ENCODE assay signal across 16 cellular contexts in the genomic region with DNA sequence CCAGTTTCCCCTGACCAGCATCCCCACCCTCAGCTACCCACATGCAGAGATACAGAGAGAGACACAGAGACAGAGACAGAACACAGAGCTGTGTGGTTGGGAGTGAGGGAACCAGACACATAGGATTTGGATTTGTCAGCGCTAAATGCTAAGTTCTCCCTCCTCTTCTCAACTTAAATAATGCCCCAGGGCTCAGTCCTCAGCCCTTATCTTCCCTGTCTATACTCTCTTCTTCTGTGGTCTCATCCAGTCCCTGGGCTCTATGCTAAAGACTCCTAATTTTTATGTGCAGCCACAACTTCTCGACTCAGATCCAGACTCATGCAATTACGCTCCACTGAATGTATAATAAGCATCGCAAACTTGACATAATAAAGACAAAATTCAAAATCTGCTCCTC. TPM values are rescaled to one million over a fixed set of nuclear protein-coding genes. Genes with fewer than 3 reads are reported as not detected.
DNase-seq lines count a peak whose midpoint lies in the region; ATAC-seq and TF ChIP-seq lines count a peak whose summit lies in the region.
"Had no signal": no experiment of that assay in that cellular context is flagged by ENCODE, and none has a peak within 500 bp of the region (broad histone marks: within the 10 kb centered on the region; RNA-seq: fewer than 3 reads in every experiment).

No MANE protein-coding gene starts in this region.

- TF ChIP-seq CTCF in nephron progenitor cell (IDR thresholded peaks at IDR 0.05), result no peak
- TF ChIP-seq CTCF in mucosa of descending colon (IDR thresholded peaks at IDR 0.05), result no peak

- H3K27me3 Mint-ChIP-seq in nephron progenitor cell (ENCODE audit: low read depth, poor library complexity), result peaks cover 5% of the 10 kb centered on the region

- H3K4me3 ChIP-seq in BLaER1 treated with 17β-estradiol and CSF1 and Interleukin-3, amounts not matched to agents 10 nM and 100 nM, result peak overlapping the region in 8 of 10 experiments; percentile 2 to 24 (median 8); a peak in 6 of 20 replicates
- peak overlapping the region; percentile 22; the same call in 1 of the 2 replicates for H3K4me3 ChIP-seq in SK-N-MC
- H3K4me3 ChIP-seq in mucosa of descending colon, result no peak overlapping the region
- H3K4me3 ChIP-seq: GM23248, HAP-1 had no signal

- H3K4me1 ChIP-seq in BLaER1 treated with 17β-estradiol and CSF1 and Interleukin-3, amounts not matched to agents 10 nM and 100 nM, result peaks cover 63 to 92% (median 67%) of the 10 kb centered on the region in 10 experiments
- H3K4me1 ChIP-seq in mucosa of descending colon (ENCODE audit: low read depth), result no peaks in the 10 kb centered on the region
- H3K4me1 ChIP-seq: HAP-1 had no signal

- peak; percentile 59 for DNase-seq in SK-N-MC (ENCODE audit: low read depth, low spot score)
- no peak for DNase-seq in nephron progenitor cell
- no peak for DNase-seq in NCI-H774 (lab: John Stamatoyannopoulos, UW)
- DNase-seq in glomerular visceral epithelial cell (ENCODE audit: extremely low spot score), result no peak
- no peak for DNase-seq in mucosa of descending colon
- DNase-seq: CD4-positive, alpha-beta memory T cell; DMS153; DMS79; GDM1; GM23248 had no signal

- no peak overlapping the region for H3K4me3 Mint-ChIP-seq in nephron progenitor cell
- H3K4me3 Mint-ChIP-seq: B cell; CD4-positive, alpha-beta memory T cell had no signal

- H3K27ac ChIP-seq in BLaER1 treated with 17β-estradiol and CSF1 and Interleukin-3, amounts not matched to agents 10 nM and 100 nM, result peak overlapping the region; percentile 59 to 100 (median 99)
- H3K27ac ChIP-seq in SK-N-MC, result no peak overlapping the region
- H3K27ac ChIP-seq: C4-2B, GM23248 had no signal

- no peak for ATAC-seq in mucosa of descending colon

- H4K20me1 ChIP-seq in BLaER1 treated with 17β-estradiol and CSF1 and Interleukin-3, amounts not matched to agents 10 nM and 100 nM, result no peaks in the 10 kb centered on the region

- H3K9me3 Mint-ChIP-seq in nephron progenitor cell, result peaks cover 46% of the 10 kb centered on the region

- peaks cover 17 to 35% (median 28%) of the 10 kb centered on the region in 11 experiments for H3K9me3 ChIP-seq in BLaER1 treated with 17β-estradiol and CSF1 and Interleukin-3, amounts not matched to agents 10 nM and 100 nM (replicated peaks in 1 of 11)
- no peaks in the 10 kb centered on the region for H3K9me3 ChIP-seq in SK-N-MC (ENCODE audit: low read depth, low read length)
- peaks cover 12% of the 10 kb centered on the region for H3K9me3 ChIP-seq in mucosa of descending colon
- H3K9me3 ChIP-seq: HAP-1 had no signal

- intact Hi-C loops in mucosa of descending colon (cut with DNase I, micrococcal nuclease), result no loop called here

- peaks cover 0 to 22% (median 6%) of the 10 kb centered on the region in 11 experiments; a peak in 10 of 22 replicates for H3K36me3 ChIP-seq in BLaER1 treated with 17β-estradiol and CSF1 and Interleukin-3, amounts not matched to agents 10 nM and 100 nM
- H3K36me3 ChIP-seq in SK-N-MC (ENCODE audit: insufficient read depth, low read length) (no peaks in the 10 kb centered on the region), mucosa of descending colon (ENCODE audit: low read depth) (no peaks in the 10 kb centered on the region)
- H3K36me3 ChIP-seq: HAP-1 had no signal

- no peaks in the 10 kb centered on the region for H3K27me3 ChIP-seq in BLaER1 treated with 17β-estradiol and CSF1 and Interleukin-3, amounts not matched to agents 10 nM and 100 nM

- H3K36me3 Mint-ChIP-seq in nephron progenitor cell (ENCODE audit: low read depth), result peaks cover 63% of the 10 kb centered on the region
- H3K36me3 Mint-ChIP-seq: CD4-positive, alpha-beta memory T cell had no signal

- H3K9ac ChIP-seq in BLaER1 treated with 17β-estradiol and CSF1 and Interleukin-3, amounts not matched to agents 10 nM and 100 nM, result peak overlapping the region; percentile 65 to 83 (median 75); a peak in 21 of 22 replicates
- no peak overlapping the region for H3K9ac ChIP-seq in SK-N-MC (ENCODE audit: insufficient read length)
- H3K9ac ChIP-seq: GM23248 had no signal

- H3K4me2 ChIP-seq in BLaER1 treated with 17β-estradiol and CSF1 and Interleukin-3, amounts not matched to agents 10 nM and 100 nM, result peak overlapping the region; percentile 76 to 94 (median 87)

- H3K4me1 Mint-ChIP-seq in nephron progenitor cell, result peaks cover 70% of the 10 kb centered on the region
- H3K4me1 Mint-ChIP-seq: B cell; CD4-positive, alpha-beta memory T cell had no signal

- peak overlapping the region; percentile 16 for H3K27ac Mint-ChIP-seq in nephron progenitor cell
- H3K27ac Mint-ChIP-seq: B cell had no signal

RNA-seq across cellular contexts. Expression of a gene that starts 47.1 kb away (rescaled TPM):
- 10 to 100 TPM in 1 of 3 donors, 1 to 10 TPM in 2; 2.4 to 12.1 (median 4.7) TPM for total RNA-seq in mucosa of descending colon
- total RNA-seq: A172, B cell, HT-29 had no signal
